1 cellular context compared by ENCODE assay signal in genomic region chr6:164928366-164929154, GRCh38.
TF ChIP-seq lines count a peak whose summit lies in the region.

No MANE protein-coding gene starts in this region.

TF ChIP-seq in SK-N-SH, 30 proteins besides CTCF, POLR2A, EP300 and RAD21 (continued from another document):
- TF ChIP-seq TCF12 (IDR thresholded peaks at IDR 0.05) (no peak), RXRA (IDR thresholded peaks at IDR 0.05; ENCODE audit: borderline replicate concordance, low read depth) (no peak), RFX5 (IDR thresholded peaks at IDR 0.05; ENCODE audit: low read length) (no peak), SIN3A (IDR thresholded peaks at IDR 0.05; ENCODE audit: borderline replicate concordance, low read depth, low read length) (no peak), FOXJ3 (CRISPR knock-in tag; IDR thresholded peaks at IDR 0.05) (no peak), SMC3 (IDR thresholded peaks at IDR 0.05; ENCODE audit: low read depth, low read length) (no peak), REST (IDR thresholded peaks at IDR 0.05; ENCODE audit: low read depth, low read length) (no peak), TAF1 (IDR thresholded peaks at IDR 0.05; ENCODE audit: borderline replicate concordance, low read depth, low read length) (no peak)
- TF ChIP-seq, protein P1, sequence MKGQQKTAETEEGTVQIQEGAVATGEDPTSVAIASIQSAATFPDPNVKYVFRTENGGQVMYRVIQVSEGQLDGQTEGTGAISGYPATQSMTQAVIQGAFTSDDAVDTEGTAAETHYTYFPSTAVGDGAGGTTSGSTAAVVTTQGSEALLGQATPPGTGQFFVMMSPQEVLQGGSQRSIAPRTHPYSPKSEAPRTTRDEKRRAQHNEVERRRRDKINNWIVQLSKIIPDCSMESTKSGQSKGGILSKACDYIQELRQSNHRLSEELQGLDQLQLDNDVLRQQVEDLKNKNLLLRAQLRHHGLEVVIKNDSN (IDR thresholded peaks at IDR 0.05; ENCODE audit: borderline replicate concordance, low read depth): no peak
- TF ChIP-seq, protein P2, sequence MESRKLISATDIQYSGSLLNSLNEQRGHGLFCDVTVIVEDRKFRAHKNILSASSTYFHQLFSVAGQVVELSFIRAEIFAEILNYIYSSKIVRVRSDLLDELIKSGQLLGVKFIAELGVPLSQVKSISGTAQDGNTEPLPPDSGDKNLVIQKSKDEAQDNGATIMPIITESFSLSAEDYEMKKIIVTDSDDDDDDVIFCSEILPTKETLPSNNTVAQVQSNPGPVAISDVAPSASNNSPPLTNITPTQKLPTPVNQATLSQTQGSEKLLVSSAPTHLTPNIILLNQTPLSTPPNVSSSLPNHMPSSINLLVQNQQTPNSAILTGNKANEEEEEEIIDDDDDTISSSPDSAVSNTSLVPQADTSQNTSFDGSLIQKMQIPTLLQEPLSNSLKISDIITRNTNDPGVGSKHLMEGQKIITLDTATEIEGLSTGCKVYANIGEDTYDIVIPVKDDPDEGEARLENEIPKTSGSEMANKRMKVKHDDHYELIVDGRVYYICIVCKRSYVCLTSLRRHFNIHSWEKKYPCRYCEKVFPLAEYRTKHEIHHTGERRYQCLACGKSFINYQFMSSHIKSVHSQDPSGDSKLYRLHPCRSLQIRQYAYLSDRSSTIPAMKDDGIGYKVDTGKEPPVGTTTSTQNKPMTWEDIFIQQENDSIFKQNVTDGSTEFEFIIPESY (IDR thresholded peaks at IDR 0.05; ENCODE audit: borderline replicate concordance, low read depth): no peak
